Comparison of ENCODE assay signal across 13 cellular contexts in the genomic region with DNA sequence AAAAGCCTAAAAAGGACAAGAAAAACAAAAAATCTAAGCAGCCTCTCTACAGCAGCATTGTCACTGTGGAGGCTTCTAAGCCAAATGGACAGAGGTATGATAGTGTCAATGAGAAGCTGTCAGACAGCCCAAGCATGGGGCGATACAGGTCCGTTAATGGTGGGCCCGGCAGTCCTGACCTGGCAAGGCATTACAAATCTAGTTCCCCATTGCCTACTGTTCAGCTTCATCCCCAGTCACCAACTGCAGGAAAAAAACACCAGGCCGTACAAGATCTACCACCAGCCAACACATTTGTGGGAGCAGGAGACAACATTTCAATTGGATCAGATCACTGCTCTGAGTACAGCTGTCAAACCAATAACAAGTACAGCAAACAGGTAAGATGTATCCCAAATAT. TPM values are rescaled to one million over a fixed set of nuclear protein-coding genes. Genes with fewer than 3 reads are reported as not detected.
A peak's percentile ranks its signal among the peaks of the same experiment; 100 is the strongest.
DNase-seq lines count a peak whose midpoint lies in the region; TF ChIP-seq lines count a peak whose summit lies in the region.
"Had no signal": no experiment of that assay in that cellular context is flagged by ENCODE, and none has a peak within 500 bp of the region (broad histone marks: within the 10 kb centered on the region; RNA-seq: fewer than 3 reads in every experiment).

No MANE protein-coding gene starts in this region.

- no peak for TF ChIP-seq POLR2A in ovary (IDR thresholded peaks at IDR 0.05)

- no peak for TF ChIP-seq CTCF in A673 (conservative IDR thresholded peaks at IDR 0.05; ENCODE audit: low read depth, low read length)
- TF ChIP-seq CTCF in fibroblast of pulmonary artery (IDR thresholded peaks at IDR 0.05; ENCODE audit: low read length, missing control alignments), result no peak
- TF ChIP-seq CTCF in ovary (IDR thresholded peaks at IDR 0.05), result no peak
- TF ChIP-seq CTCF in MM.1S (IDR thresholded peaks at IDR 0.05; ENCODE audit: low read length), result no peak

- peak; percentile 44 for DNase-seq in A673 (ENCODE audit: low spot score)
- DNase-seq in UCSD-AML1 (lab: John Stamatoyannopoulos, UW; ENCODE audit: unreplicated experiment), result peak; percentile 3
- DNase-seq in fibroblast of pulmonary artery (ENCODE audit: low read depth), result no peak
- no peak for DNase-seq in ovary
- no peak for DNase-seq in A172 (ENCODE audit: low spot score)
- DNase-seq in MM.1S, result no peak
- no peak for DNase-seq in NCI-H510A treated with DMSO at 0.1 percent for 48 hours (lab: John Stamatoyannopoulos, UW)
- DNase-seq in activated CD4-positive, alpha-beta T cell treated with anti-CD3 and anti-CD28 coated beads for 48 hours, result no peak
- DNase-seq: activated CD4-positive, alpha-beta T cell treated with anti-CD3 and anti-CD28 coated beads for 1 hour; activated T-cell treated with anti-CD3 and anti-CD28 coated beads, Interleukin-2, amount 50 U/mL, for 4 hours; body of pancreas; DMS153; small intestine had no signal

- peaks cover 64% of the 10 kb centered on the region for H3K36me3 ChIP-seq in A673 (ENCODE audit: insufficient read depth, low read length, poor library complexity, severe bottlenecking)
- H3K36me3 ChIP-seq in ovary, result no peaks in the 10 kb centered on the region
- no peaks in the 10 kb centered on the region for H3K36me3 ChIP-seq in MM.1S (replicated peaks; ENCODE audit: insufficient read depth, low read length)

- BruUV-seq in A673 (replicated peaks; lab: Mats Ljungman, UMichigan), result TSS peak; percentile 13

- TF ChIP-seq EP300 in ovary (IDR thresholded peaks at IDR 0.05), result no peak

- H3K27ac ChIP-seq in A673 (ENCODE audit: low read depth, low read length, poor library complexity, severe bottlenecking) (no peak overlapping the region), ovary (no peak overlapping the region), MM.1S (ENCODE audit: low read length) (no peak overlapping the region)
- H3K27ac ChIP-seq: body of pancreas had no signal

- no peaks in the 10 kb centered on the region for H3K9me2 ChIP-seq in MM.1S (replicated peaks; ENCODE audit: insufficient read depth, low read length)

- WGBS in ovary, 3 donors, result 83 to 90% (median 87%) methylated on average over 4 of the region's 4 CpGs

- H2AFZ ChIP-seq in MM.1S (ENCODE audit: low read length), result no peak overlapping the region

- H3K27me3 ChIP-seq in A673 (replicated peaks; ENCODE audit: insufficient read depth, low read depth, low read length, poor library complexity) (no peaks in the 10 kb centered on the region), ovary (no peaks in the 10 kb centered on the region), MM.1S (replicated peaks; ENCODE audit: insufficient read depth, low read length) (no peaks in the 10 kb centered on the region)

- H4K20me1 ChIP-seq in MM.1S (ENCODE audit: insufficient read depth, low read length), result no peaks in the 10 kb centered on the region

- H3K4me1 ChIP-seq in A673 (ENCODE audit: insufficient read depth, low read length, poor library complexity, severe bottlenecking) (peaks cover 7% of the 10 kb centered on the region), ovary (ENCODE audit: insufficient read depth) (peaks cover 2% of the 10 kb centered on the region), MM.1S (ENCODE audit: low read length) (no peaks in the 10 kb centered on the region)

- no peak overlapping the region for H3K4me2 ChIP-seq in MM.1S (ENCODE audit: low read depth, low read length)

- no peak overlapping the region for H3K9ac ChIP-seq in MM.1S (ENCODE audit: low read length)

- intact Hi-C loops in A673 (cut with micrococcal nuclease; ENCODE audit: unreplicated experiment), result loop anchor here (5.0 to 10.0 kb wide), 2 partner anchors 43 to 111 kb away; no protein-coding TSS in a partner anchor
- intact Hi-C loops in ovary (cut with DNase I), result no loop called here

- CTCF ChIA-PET in A673 (lab: Charles Lee), result no interaction called here

- H3K9me3 ChIP-seq in A673 (ENCODE audit: low read depth, low read length, poor library complexity, severe bottlenecking), result no peaks in the 10 kb centered on the region
- H3K9me3 ChIP-seq in ovary, result no peaks in the 10 kb centered on the region
- 0 out of 2 replicates have a peak, but pooled peaks cover 3% of the 10 kb centered on the region for H3K9me3 ChIP-seq in MM.1S (replicated peaks; ENCODE audit: insufficient read depth, low read length)
- H3K9me3 ChIP-seq: body of pancreas had no signal

- POLR2A ChIA-PET in A673 (lab: Charles Lee; ENCODE audit: low non-redundant PET), result interaction anchor here (0.7 kb wide), 1 partner anchor 239 kb away, joined by 5 read pairs; no protein-coding TSS in a partner anchor

- no peaks in the 10 kb centered on the region for H3K79me2 ChIP-seq in MM.1S (ENCODE audit: low read length)

- peak overlapping the region; percentile 93 for H3K4me3 ChIP-seq in A673 (ENCODE audit: low read depth, low read length, poor library complexity, severe bottlenecking)
- peak overlapping the region; percentile 50 for H3K4me3 ChIP-seq in fibroblast of pulmonary artery (replicated peaks; ENCODE audit: low read depth, low read length)
- H3K4me3 ChIP-seq in ovary, result peak overlapping the region; percentile 57
- H3K4me3 ChIP-seq in MM.1S (ENCODE audit: low read length), result no peak overlapping the region
- H3K4me3 ChIP-seq: body of pancreas had no signal

- no peaks in the 10 kb centered on the region for H3F3A ChIP-seq in MM.1S (ENCODE audit: insufficient read depth, low read length)

RNA-seq across cellular contexts. Expression of a gene that starts 4.0 kb away (rescaled TPM):
- total RNA-seq in A673 (2021), result 218 and 224 TPM in 2 replicates
- total RNA-seq in ovary, result 10 to 100 TPM in 5 of 7 donors, 1 to 10 TPM in 2; 3.7 to 35.2 (median 17.5) TPM
- polyA plus RNA-seq in ovary, result 1 to 10 TPM; 5.9 to 6.3 TPM
- total RNA-seq in A172 (2014; rRNA removed; shearing (Covaris generic)), result 26.1 and 38.6 TPM in 2 replicates

Comparison
In these comparisons a context has a peak if more than half of its experiments do, and no peak if none do; other contexts are left out.
1. DNase-seq: peak in A673 (single experiment) and UCSD-AML1 (single experiment); none in fibroblast of pulmonary artery (single experiment), ovary (0 of 5), A172 (single experiment), MM.1S (single experiment), NCI-H510A treated with DMSO at 0.1 percent for 48 hours (single experiment) and activated CD4-positive, alpha-beta T cell treated with anti-CD3 and anti-CD28 coated beads for 48 hours (single experiment).